Comparison of ENCODE assay signal across 1 cellular context in the genomic region with DNA sequence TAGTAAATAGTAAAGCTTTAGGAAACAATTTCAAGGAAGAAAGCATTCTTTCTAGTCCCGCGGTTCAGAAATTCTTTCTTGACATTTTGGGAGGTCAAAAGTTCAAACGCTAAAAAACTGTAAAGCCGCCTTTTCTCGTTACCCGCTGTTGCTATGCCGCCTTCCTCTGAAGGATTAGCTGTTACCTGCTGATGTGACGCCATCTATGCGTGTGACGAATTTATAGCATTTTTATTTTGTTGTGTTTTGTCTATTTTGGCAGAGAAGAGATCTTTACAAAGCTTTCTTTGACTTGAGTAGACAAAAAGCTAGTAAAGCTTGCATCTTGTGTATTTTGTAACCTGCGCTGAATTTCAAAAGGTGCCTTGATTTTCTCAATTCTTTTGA.
TF ChIP-seq lines count a peak whose summit lies in the region.

No MANE protein-coding gene starts in this region.

TF ChIP-seq in WTC11, 78 proteins besides CTCF, POLR2A, EP300 and RAD21 (continued from another document):
- TF ChIP-seq, protein P1, sequence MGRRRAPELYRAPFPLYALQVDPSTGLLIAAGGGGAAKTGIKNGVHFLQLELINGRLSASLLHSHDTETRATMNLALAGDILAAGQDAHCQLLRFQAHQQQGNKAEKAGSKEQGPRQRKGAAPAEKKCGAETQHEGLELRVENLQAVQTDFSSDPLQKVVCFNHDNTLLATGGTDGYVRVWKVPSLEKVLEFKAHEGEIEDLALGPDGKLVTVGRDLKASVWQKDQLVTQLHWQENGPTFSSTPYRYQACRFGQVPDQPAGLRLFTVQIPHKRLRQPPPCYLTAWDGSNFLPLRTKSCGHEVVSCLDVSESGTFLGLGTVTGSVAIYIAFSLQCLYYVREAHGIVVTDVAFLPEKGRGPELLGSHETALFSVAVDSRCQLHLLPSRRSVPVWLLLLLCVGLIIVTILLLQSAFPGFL (CRISPR knock-in tag; IDR thresholded peaks at IDR 0.05; ENCODE audit: borderline replicate concordance): no peak
- TF ChIP-seq, protein P2, sequence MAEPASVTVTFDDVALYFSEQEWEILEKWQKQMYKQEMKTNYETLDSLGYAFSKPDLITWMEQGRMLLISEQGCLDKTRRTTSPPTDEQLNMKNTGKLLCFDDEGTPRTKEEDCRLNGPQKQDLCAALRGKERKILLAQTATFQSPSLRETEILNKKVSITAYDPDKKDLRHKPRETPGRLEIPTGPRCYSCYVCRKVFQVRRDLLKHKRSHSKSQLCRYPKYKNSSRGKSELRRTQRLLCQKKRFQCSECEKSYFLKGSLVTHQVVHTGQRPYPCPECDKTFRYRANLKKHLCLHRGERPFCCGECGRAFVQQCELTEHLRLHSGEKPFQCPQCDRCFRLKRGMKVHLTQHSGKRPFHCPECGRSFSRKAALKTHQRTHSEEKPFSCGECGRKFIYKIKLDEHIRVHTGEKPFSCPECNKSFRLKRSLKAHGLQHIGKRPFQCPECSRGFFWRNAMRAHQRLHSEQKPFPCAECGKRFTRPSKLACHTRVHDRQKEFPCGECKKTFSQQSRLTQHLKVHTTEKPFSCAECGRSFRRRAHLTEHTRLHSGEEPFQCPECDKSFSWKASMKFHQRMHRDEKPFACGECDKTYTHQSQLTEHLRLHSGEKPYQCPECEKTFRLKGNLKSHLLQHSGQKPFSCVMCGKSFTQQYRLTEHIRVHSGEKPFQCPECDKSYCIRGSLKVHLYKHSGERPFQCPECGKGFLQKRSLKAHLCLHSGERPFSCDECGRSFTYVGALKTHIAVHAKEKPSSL (CRISPR knock-in tag; conservative IDR thresholded peaks at IDR 0.05): no peak
- TF ChIP-seq TEAD1 (CRISPR knock-in tag; IDR thresholded peaks at IDR 0.05): no peak
TF ChIP-seq in WTC11: peak in this region for 0.
